1 cellular context compared by ENCODE assay signal in the genomic region with DNA sequence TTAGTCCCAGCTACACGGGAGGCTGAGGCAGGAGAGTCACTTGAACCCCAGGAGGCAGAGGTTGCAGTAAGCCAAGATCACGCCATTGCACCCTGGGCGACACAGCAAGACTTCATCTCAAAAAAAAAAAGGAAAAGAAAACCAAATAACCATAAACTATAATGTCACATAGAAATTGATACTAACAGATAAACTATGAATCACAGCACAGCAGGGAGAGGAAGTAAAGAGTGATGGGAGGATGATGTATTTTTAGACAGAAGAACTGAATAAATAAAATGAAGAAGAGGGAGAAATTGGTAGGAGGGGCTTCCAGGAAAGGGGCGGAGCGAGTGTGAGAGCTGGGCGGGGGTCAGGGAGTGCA.
TF ChIP-seq lines count a peak whose summit lies in the region.

No MANE protein-coding gene starts in this region.

TF ChIP-seq in HEK293, 187 proteins besides CTCF, POLR2A, EP300 and RAD21 (continued from another document and continues in another):
- TF ChIP-seq, protein P1, sequence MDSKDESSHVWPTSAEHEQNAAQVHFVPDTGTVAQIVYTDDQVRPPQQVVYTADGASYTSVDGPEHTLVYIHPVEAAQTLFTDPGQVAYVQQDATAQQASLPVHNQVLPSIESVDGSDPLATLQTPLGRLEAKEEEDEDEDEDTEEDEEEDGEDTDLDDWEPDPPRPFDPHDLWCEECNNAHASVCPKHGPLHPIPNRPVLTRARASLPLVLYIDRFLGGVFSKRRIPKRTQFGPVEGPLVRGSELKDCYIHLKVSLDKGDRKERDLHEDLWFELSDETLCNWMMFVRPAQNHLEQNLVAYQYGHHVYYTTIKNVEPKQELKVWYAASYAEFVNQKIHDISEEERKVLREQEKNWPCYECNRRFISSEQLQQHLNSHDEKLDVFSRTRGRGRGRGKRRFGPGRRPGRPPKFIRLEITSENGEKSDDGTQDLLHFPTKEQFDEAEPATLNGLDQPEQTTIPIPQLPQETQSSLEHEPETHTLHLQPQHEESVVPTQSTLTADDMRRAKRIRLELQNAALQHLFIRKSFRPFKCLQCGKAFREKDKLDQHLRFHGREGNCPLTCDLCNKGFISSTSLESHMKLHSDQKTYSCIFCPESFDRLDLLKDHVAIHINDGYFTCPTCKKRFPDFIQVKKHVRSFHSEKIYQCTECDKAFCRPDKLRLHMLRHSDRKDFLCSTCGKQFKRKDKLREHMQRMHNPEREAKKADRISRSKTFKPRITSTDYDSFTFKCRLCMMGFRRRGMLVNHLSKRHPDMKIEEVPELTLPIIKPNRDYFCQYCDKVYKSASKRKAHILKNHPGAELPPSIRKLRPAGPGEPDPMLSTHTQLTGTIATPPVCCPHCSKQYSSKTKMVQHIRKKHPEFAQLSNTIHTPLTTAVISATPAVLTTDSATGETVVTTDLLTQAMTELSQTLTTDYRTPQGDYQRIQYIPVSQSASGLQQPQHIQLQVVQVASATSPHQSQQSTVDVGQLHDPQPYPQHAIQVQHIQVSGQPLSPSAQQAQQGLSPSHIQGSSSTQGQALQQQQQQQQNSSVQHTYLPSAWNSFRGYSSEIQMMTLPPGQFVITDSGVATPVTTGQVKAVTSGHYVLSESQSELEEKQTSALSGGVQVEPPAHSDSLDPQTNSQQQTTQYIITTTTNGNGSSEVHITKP (tag by site-specific recombination; IDR thresholded peaks at IDR 0.05): no peak
- no peak for TF ChIP-seq ZNF843 (tag by site-specific recombination; IDR thresholded peaks at IDR 0.05)
- no peak for TF ChIP-seq KLF9 (tag by site-specific recombination; IDR thresholded peaks at IDR 0.05; ENCODE audit: low read depth)
- TF ChIP-seq, protein P2, sequence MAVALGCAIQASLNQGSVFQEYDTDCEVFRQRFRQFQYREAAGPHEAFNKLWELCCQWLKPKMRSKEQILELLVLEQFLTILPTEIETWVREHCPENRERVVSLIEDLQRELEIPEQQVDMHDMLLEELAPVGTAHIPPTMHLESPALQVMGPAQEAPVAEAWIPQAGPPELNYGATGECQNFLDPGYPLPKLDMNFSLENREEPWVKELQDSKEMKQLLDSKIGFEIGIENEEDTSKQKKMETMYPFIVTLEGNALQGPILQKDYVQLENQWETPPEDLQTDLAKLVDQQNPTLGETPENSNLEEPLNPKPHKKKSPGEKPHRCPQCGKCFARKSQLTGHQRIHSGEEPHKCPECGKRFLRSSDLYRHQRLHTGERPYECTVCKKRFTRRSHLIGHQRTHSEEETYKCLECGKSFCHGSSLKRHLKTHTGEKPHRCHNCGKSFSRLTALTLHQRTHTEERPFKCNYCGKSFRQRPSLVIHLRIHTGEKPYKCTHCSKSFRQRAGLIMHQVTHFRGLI (tag by site-specific recombination; IDR thresholded peaks at IDR 0.05): no peak
- TF ChIP-seq, protein P3, sequence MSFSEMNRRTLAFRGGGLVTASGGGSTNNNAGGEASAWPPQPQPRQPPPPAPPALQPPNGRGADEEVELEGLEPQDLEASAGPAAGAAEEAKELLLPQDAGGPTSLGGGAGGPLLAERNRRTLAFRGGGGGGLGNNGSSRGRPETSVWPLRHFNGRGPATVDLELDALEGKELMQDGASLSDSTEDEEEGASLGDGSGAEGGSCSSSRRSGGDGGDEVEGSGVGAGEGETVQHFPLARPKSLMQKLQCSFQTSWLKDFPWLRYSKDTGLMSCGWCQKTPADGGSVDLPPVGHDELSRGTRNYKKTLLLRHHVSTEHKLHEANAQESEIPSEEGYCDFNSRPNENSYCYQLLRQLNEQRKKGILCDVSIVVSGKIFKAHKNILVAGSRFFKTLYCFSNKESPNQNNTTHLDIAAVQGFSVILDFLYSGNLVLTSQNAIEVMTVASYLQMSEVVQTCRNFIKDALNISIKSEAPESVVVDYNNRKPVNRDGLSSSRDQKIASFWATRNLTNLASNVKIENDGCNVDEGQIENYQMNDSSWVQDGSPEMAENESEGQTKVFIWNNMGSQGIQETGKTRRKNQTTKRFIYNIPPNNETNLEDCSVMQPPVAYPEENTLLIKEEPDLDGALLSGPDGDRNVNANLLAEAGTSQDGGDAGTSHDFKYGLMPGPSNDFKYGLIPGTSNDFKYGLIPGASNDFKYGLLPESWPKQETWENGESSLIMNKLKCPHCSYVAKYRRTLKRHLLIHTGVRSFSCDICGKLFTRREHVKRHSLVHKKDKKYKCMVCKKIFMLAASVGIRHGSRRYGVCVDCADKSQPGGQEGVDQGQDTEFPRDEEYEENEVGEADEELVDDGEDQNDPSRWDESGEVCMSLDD (tag by site-specific recombination; IDR thresholded peaks at IDR 0.05): no peak
- TF ChIP-seq, protein P4, sequence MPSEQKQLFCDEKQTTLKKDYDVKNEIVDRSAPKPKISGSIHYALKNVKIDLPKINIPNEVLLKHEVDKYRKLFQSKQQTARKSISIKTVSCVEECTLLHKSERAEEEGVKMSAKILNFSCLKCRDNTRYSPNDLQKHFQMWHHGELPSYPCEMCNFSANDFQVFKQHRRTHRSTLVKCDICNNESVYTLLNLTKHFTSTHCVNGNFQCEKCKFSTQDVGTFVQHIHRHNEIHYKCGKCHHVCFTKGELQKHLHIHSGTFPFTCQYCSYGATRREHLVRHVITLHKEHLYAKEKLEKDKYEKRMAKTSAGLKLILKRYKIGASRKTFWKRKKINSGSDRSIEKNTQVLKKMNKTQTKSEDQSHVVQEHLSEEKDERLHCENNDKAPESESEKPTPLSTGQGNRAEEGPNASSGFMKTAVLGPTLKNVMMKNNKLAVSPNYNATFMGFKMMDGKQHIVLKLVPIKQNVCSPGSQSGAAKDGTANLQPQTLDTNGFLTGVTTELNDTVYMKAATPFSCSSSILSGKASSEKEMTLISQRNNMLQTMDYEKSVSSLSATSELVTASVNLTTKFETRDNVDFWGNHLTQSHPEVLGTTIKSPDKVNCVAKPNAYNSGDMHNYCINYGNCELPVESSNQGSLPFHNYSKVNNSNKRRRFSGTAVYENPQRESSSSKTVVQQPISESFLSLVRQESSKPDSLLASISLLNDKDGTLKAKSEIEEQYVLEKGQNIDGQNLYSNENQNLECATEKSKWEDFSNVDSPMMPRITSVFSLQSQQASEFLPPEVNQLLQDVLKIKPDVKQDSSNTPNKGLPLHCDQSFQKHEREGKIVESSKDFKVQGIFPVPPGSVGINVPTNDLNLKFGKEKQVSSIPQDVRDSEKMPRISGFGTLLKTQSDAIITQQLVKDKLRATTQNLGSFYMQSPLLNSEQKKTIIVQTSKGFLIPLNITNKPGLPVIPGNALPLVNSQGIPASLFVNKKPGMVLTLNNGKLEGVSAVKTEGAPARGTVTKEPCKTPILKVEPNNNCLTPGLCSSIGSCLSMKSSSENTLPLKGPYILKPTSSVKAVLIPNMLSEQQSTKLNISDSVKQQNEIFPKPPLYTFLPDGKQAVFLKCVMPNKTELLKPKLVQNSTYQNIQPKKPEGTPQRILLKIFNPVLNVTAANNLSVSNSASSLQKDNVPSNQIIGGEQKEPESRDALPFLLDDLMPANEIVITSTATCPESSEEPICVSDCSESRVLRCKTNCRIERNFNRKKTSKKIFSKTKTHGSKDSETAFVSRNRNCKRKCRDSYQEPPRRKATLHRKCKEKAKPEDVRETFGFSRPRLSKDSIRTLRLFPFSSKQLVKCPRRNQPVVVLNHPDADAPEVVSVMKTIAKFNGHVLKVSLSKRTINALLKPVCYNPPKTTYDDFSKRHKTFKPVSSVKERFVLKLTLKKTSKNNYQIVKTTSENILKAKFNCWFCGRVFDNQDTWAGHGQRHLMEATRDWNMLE (tag by site-specific recombination; conservative IDR thresholded peaks at IDR 0.05; ENCODE audit: low read depth): no peak
- TF ChIP-seq ZNF654 (tag by site-specific recombination; IDR thresholded peaks at IDR 0.05; ENCODE audit: low read depth): no peak
- peak; percentile 46; the same call in 1 of the 2 replicates for TF ChIP-seq OSR2 (tag by site-specific recombination; IDR thresholded peaks at IDR 0.05)
- TF ChIP-seq ZNF629 (tag by site-specific recombination; IDR thresholded peaks at IDR 0.05): peak; percentile 67; the same call in 1 of the 2 replicates
- TF ChIP-seq, protein P5, sequence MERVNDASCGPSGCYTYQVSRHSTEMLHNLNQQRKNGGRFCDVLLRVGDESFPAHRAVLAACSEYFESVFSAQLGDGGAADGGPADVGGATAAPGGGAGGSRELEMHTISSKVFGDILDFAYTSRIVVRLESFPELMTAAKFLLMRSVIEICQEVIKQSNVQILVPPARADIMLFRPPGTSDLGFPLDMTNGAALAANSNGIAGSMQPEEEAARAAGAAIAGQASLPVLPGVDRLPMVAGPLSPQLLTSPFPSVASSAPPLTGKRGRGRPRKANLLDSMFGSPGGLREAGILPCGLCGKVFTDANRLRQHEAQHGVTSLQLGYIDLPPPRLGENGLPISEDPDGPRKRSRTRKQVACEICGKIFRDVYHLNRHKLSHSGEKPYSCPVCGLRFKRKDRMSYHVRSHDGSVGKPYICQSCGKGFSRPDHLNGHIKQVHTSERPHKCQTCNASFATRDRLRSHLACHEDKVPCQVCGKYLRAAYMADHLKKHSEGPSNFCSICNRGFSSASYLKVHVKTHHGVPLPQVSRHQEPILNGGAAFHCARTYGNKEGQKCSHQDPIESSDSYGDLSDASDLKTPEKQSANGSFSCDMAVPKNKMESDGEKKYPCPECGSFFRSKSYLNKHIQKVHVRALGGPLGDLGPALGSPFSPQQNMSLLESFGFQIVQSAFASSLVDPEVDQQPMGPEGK (tag by site-specific recombination; IDR thresholded peaks at IDR 0.05): no peak
- no peak for TF ChIP-seq ZNF169 (tag by site-specific recombination; IDR thresholded peaks at IDR 0.05)
- TF ChIP-seq HOXD13 (CRISPR knock-in tag; IDR thresholded peaks at IDR 0.05; ENCODE audit: borderline replicate concordance): no peak
- TF ChIP-seq ZIC2 (tag by site-specific recombination; IDR thresholded peaks at IDR 0.05): peak; percentile 96
- TF ChIP-seq, protein P6, sequence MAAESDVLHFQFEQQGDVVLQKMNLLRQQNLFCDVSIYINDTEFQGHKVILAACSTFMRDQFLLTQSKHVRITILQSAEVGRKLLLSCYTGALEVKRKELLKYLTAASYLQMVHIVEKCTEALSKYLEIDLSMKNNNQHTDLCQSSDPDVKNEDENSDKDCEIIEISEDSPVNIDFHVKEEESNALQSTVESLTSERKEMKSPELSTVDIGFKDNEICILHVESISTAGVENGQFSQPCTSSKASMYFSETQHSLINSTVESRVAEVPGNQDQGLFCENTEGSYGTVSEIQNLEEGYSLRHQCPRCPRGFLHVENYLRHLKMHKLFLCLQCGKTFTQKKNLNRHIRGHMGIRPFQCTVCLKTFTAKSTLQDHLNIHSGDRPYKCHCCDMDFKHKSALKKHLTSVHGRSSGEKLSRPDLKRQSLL (tag by site-specific recombination; IDR thresholded peaks at IDR 0.05): no peak
- TF ChIP-seq, protein P7, sequence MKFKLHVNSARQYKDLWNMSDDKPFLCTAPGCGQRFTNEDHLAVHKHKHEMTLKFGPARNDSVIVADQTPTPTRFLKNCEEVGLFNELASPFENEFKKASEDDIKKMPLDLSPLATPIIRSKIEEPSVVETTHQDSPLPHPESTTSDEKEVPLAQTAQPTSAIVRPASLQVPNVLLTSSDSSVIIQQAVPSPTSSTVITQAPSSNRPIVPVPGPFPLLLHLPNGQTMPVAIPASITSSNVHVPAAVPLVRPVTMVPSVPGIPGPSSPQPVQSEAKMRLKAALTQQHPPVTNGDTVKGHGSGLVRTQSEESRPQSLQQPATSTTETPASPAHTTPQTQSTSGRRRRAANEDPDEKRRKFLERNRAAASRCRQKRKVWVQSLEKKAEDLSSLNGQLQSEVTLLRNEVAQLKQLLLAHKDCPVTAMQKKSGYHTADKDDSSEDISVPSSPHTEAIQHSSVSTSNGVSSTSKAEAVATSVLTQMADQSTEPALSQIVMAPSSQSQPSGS (tag by site-specific recombination; IDR thresholded peaks at IDR 0.05; ENCODE audit: low read depth): peak; percentile 34; the same call in 1 of the 2 replicates
- TF ChIP-seq ZFP69B (tag by site-specific recombination; IDR thresholded peaks at IDR 0.05): no peak
- TF ChIP-seq, protein P8, sequence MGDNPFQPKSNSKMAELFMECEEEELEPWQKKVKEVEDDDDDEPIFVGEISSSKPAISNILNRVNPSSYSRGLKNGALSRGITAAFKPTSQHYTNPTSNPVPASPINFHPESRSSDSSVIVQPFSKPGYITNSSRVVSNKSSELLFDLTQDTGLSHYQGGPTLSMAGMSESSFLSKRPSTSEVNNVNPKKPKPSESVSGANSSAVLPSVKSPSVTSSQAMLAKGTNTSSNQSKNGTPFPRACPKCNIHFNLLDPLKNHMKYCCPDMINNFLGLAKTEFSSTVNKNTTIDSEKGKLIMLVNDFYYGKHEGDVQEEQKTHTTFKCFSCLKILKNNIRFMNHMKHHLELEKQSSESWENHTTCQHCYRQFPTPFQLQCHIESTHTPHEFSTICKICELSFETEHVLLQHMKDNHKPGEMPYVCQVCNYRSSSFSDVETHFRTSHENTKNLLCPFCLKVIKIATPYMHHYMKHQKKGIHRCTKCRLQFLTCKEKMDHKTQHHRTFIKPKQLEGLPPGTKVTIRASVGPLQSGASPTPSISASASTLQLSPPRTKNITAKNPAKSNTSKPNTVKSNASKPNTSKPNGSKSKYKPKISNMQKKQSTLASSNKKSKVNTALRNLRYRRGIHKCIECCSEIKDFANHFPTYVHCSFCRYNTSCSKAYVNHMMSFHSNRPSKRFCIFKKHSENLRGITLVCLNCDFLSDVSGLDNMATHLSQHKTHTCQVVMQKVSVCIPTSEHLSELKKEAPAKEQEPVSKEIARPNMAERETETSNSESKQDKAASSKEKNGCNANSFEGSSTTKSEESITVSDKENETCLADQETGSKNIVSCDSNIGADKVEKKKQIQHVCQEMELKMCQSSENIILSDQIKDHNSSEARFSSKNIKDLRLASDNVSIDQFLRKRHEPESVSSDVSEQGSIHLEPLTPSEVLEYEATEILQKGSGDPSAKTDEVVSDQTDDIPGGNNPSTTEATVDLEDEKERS (tag by site-specific recombination; IDR thresholded peaks at IDR 0.05): no peak
- no peak for TF ChIP-seq IKZF3 (tag by site-specific recombination; IDR thresholded peaks at IDR 0.05)
- TF ChIP-seq, protein P9, sequence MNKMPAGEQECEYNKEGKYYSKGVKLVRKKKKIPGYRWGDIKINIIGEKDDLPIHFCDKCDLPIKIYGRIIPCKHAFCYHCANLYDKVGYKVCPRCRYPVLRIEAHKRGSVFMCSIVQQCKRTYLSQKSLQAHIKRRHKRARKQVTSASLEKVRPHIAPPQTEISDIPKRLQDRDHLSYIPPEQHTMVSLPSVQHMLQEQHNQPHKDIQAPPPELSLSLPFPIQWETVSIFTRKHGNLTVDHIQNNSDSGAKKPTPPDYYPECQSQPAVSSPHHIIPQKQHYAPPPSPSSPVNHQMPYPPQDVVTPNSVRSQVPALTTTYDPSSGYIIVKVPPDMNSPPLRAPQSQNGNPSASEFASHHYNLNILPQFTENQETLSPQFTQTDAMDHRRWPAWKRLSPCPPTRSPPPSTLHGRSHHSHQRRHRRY (tag by site-specific recombination; IDR thresholded peaks at IDR 0.05): 0 out of 2 replicates have a peak, but pooled peaks have one; percentile 61
- TF ChIP-seq ZNF10 (tag by site-specific recombination; IDR thresholded peaks at IDR 0.05): no peak
- TF ChIP-seq ZBTB1 (tag by site-specific recombination; IDR thresholded peaks at IDR 0.05): no peak
- no peak for TF ChIP-seq ZNF776 (tag by site-specific recombination; IDR thresholded peaks at IDR 0.05; ENCODE audit: borderline replicate concordance)
